Comparison of ENCODE assay signal across 6 cellular contexts in the genomic region with DNA sequence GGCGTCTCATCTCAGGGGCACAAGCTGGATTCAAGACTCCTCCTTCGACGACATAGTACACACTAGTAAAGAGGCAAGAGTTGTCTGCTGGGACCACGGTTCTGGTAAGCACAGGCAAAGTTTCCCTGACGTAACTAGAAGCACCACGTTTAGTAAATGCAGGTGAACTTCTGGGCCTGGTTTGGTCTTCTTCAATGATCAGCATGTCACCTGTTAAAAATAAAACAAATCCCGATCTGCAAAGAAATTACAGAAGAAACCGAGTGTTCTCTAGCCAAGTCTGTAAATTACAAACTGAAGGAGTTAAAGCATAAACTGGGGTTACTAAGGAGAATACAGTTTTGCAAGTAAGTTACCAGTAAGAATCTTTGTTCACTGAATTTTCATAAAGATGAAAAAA. TPM values are rescaled to one million over a fixed set of nuclear protein-coding genes. Genes with fewer than 3 reads are reported as not detected.
DNase-seq lines count a peak whose midpoint lies in the region; ATAC-seq lines count a peak whose summit lies in the region.

No MANE protein-coding gene starts in this region.

- intact Hi-C loops in naive thymus-derived CD4-positive, alpha-beta T cell (cut with micrococcal nuclease) = no loop called here

- no peaks in the 10 kb centered on the region for H3K27me3 ChIP-seq in naive thymus-derived CD4-positive, alpha-beta T cell (ENCODE audit: control insufficient read depth in 2 of 2, insufficient read depth in 2 of 2, low read length in 2 of 2)

- H3K4me1 Mint-ChIP-seq in naive thymus-derived CD4-positive, alpha-beta T cell = peaks cover 37 to 85% (median 75%) of the 10 kb centered on the region in 7 donors

- H3K9me3 ChIP-seq in naive thymus-derived CD4-positive, alpha-beta T cell (ENCODE audit: control insufficient read depth in 2 of 3, low read length in 3 of 3) = no peaks in the 10 kb centered on the region

- no peak overlapping the region for H3K27ac ChIP-seq in naive thymus-derived CD4-positive, alpha-beta T cell (ENCODE audit: low read depth, low read length)

- no peak for ATAC-seq in activated naive CD4-positive, alpha-beta T cell treated with anti-CD3 and anti-CD28 coated beads, Interleukin-2, amount 50 U/mL, for 72 hours
- no peak for ATAC-seq in naive thymus-derived CD4-positive, alpha-beta T cell
- no peak for ATAC-seq in GM18867 (IDR thresholded peaks at IDR 0.05; ENCODE audit: unreplicated experiment)

- DNase-seq in activated naive CD4-positive, alpha-beta T cell treated with anti-CD3 and anti-CD28 coated beads, Interleukin-2, amount 50 U/mL, for 72 hours (ENCODE audit: low spot score in 2 of 2) = no peak
- no peak for DNase-seq in naive thymus-derived CD4-positive, alpha-beta T cell
- no peak for DNase-seq in NCI-H524 (lab: John Stamatoyannopoulos, UW)
- no peak for DNase-seq in foreskin melanocyte

- no peaks in the 10 kb centered on the region for H3K9me3 Mint-ChIP-seq in activated naive CD4-positive, alpha-beta T cell treated with anti-CD3 and anti-CD28 coated beads, Interleukin-2, amount 50 U/mL, for 72 hours
- H3K9me3 Mint-ChIP-seq in naive thymus-derived CD4-positive, alpha-beta T cell = peaks cover 0 to 2% (median 0%) of the 10 kb centered on the region in 11 donors

- H3K4me3 ChIP-seq in GM08714 (ENCODE audit: low read length) = peak overlapping the region; percentile 74
- H3K4me3 ChIP-seq in naive thymus-derived CD4-positive, alpha-beta T cell (ENCODE audit: low read length) = no peak overlapping the region

- peak overlapping the region; percentile 53 to 100 (median 98) for H3K4me3 Mint-ChIP-seq in naive thymus-derived CD4-positive, alpha-beta T cell

- H3K27ac Mint-ChIP-seq in activated naive CD4-positive, alpha-beta T cell treated with anti-CD3 and anti-CD28 coated beads, Interleukin-2, amount 50 U/mL, for 72 hours = peak overlapping the region; percentile 96 to 99
- H3K27ac Mint-ChIP-seq in naive thymus-derived CD4-positive, alpha-beta T cell = peak overlapping the region in 8 of 9 donors; percentile 59 to 98 (median 94)

- CTCF ChIA-PET in naive thymus-derived CD4-positive, alpha-beta T cell (lab: Charles Lee) = interaction anchor here (0.9 to 4.2 kb wide), 15 partner anchors 11 to 486 kb away, joined by 3 to 19 read pairs (median 4); no protein-coding TSS in a partner anchor

- peaks cover 11 to 25% of the 10 kb centered on the region in 2 donors for H3K4me1 ChIP-seq in naive thymus-derived CD4-positive, alpha-beta T cell (ENCODE audit: control insufficient read depth in 2 of 2, insufficient read depth in 2 of 2, low read length in 2 of 2)

- H3K27me3 Mint-ChIP-seq in naive thymus-derived CD4-positive, alpha-beta T cell = peaks cover 0 to 9% (median 0%) of the 10 kb centered on the region in 5 donors

- H3K36me3 ChIP-seq in naive thymus-derived CD4-positive, alpha-beta T cell (ENCODE audit: control insufficient read depth in 2 of 3, insufficient read depth in 3 of 3, low read length in 3 of 3) = peaks cover 0 to 31% (median 10%) of the 10 kb centered on the region in 3 experiments

- peaks cover 10 to 16% of the 10 kb centered on the region in 2 donors for H3K36me3 Mint-ChIP-seq in activated naive CD4-positive, alpha-beta T cell treated with anti-CD3 and anti-CD28 coated beads, Interleukin-2, amount 50 U/mL, for 72 hours
- H3K36me3 Mint-ChIP-seq in naive thymus-derived CD4-positive, alpha-beta T cell = peaks cover 3 to 31% (median 14%) of the 10 kb centered on the region in 5 donors

- POLR2A ChIA-PET in naive thymus-derived CD4-positive, alpha-beta T cell (lab: Charles Lee) = interaction anchor here (0.7 to 1.6 kb wide), 6 partner anchors 20 to 1822 kb away, joined by 3 to 6 read pairs (median 3); a partner anchor contains a TSS

RNA-seq across cellular contexts. Expression of a gene that starts 1.5 kb away (rescaled TPM):
- 10 to 100 TPM in 1 of 2 donors, 1 to 10 TPM in 1; 6.6 to 23.4 TPM for total RNA-seq in activated naive CD4-positive, alpha-beta T cell treated with anti-CD3 and anti-CD28 coated beads, Interleukin-2, amount 50 U/mL, for 72 hours
- total RNA-seq in naive thymus-derived CD4-positive, alpha-beta T cell = 10 to 100 TPM in 1 of 5 experiments, 1 to 10 TPM in 4; 7.4 to 12.8 (median 9.9) TPM
- polyA plus RNA-seq in naive thymus-derived CD4-positive, alpha-beta T cell = under 1 TPM; 0.81 to 0.99 TPM

RNA-seq across cellular contexts. Expression of a gene that starts 3.6 kb away (rescaled TPM):
- 1 to 10 TPM; 3.8 to 6.9 TPM for total RNA-seq in activated naive CD4-positive, alpha-beta T cell treated with anti-CD3 and anti-CD28 coated beads, Interleukin-2, amount 50 U/mL, for 72 hours
- 1 to 10 TPM; 2.3 to 4.6 (median 3.8) TPM for total RNA-seq in naive thymus-derived CD4-positive, alpha-beta T cell
- polyA plus RNA-seq in naive thymus-derived CD4-positive, alpha-beta T cell = 1 to 10 TPM in 1 of 2 donors, under 1 TPM in 1; 0.64 to 2.2 TPM

RNA-seq across cellular contexts. Expression of a gene that starts 17.0 kb away (rescaled TPM):
- under 1 TPM in 1 of 2 donors, not detected in 1; 0.06 TPM for total RNA-seq in activated naive CD4-positive, alpha-beta T cell treated with anti-CD3 and anti-CD28 coated beads, Interleukin-2, amount 50 U/mL, for 72 hours
- under 1 TPM in 2 of 5 experiments, not detected in 3; 0.11 to 0.15 TPM for total RNA-seq in naive thymus-derived CD4-positive, alpha-beta T cell
- not detected for polyA plus RNA-seq in naive thymus-derived CD4-positive, alpha-beta T cell

RNA-seq across cellular contexts. Expression of a gene that starts 39.1 kb away (rescaled TPM):
- 1 to 10 TPM; 8.3 to 8.9 TPM for total RNA-seq in activated naive CD4-positive, alpha-beta T cell treated with anti-CD3 and anti-CD28 coated beads, Interleukin-2, amount 50 U/mL, for 72 hours
- 1 to 10 TPM; 1.2 to 4.9 (median 3.1) TPM for total RNA-seq in naive thymus-derived CD4-positive, alpha-beta T cell
- under 1 TPM; 0.45 to 0.60 TPM for polyA plus RNA-seq in naive thymus-derived CD4-positive, alpha-beta T cell

RNA-seq across cellular contexts. Expression of a gene that starts 54.5 kb away (rescaled TPM):
- total RNA-seq in activated naive CD4-positive, alpha-beta T cell treated with anti-CD3 and anti-CD28 coated beads, Interleukin-2, amount 50 U/mL, for 72 hours = not detected
- total RNA-seq in naive thymus-derived CD4-positive, alpha-beta T cell = not detected
- not detected for polyA plus RNA-seq in naive thymus-derived CD4-positive, alpha-beta T cell
